ENCODE assay signal across 18 cellular contexts in genomic region chr7:106061301-106061979, GRCh38. TPM values are rescaled to one million over a fixed set of nuclear protein-coding genes. Genes with fewer than 3 reads are reported as not detected.
DNase-seq lines count a peak whose midpoint lies in the region; ATAC-seq, FAIRE-seq and TF ChIP-seq lines count a peak whose summit lies in the region.
"Had no signal": no experiment of that assay in that cellular context is flagged by ENCODE, and none has a peak within 500 bp of the region (broad histone marks: within the 10 kb centered on the region; RNA-seq: fewer than 3 reads in every experiment).

No MANE protein-coding gene starts in this region.

- ATAC-seq in GM21390 (IDR thresholded peaks at IDR 0.05; ENCODE audit: unreplicated experiment), result peak; percentile 37
- peak; percentile 45 for ATAC-seq in HG03439 (IDR thresholded peaks at IDR 0.05; ENCODE audit: unreplicated experiment)
- no peak for ATAC-seq in activated T-cell treated with anti-CD3 and anti-CD28 coated beads, Interleukin-2, amount 50 U/mL, for 4 hours
- no peak for ATAC-seq in GM18861 (IDR thresholded peaks at IDR 0.05; ENCODE audit: unreplicated experiment)
- ATAC-seq: gastrocnemius medialis, psoas muscle had no signal

- H3T11ph ChIP-seq in H9 (ENCODE audit: low read length), result no peak overlapping the region

- H3K36me3 ChIP-seq in H1 (ENCODE audit: control insufficient read depth in 2 of 4, insufficient read depth in 4 of 4, low read length in 3 of 4), result no peaks in the 10 kb centered on the region
- H3K36me3 ChIP-seq: BE2C, gastrocnemius medialis, thoracic aorta had no signal

- no peak overlapping the region for H2BK20ac ChIP-seq in H1 (ENCODE audit: low read length)
- H2BK20ac ChIP-seq in H9 (ENCODE audit: low read depth, low read length, poor library complexity, severe bottlenecking), result no peak overlapping the region

- H3K27me3 Mint-ChIP-seq in activated T-cell treated with anti-CD3 and anti-CD28 coated beads, Interleukin-2, amount 50 U/mL, for 4 hours (ENCODE audit: low read depth), result no peaks in the 10 kb centered on the region
- peaks cover 5% of the 10 kb centered on the region for H3K27me3 Mint-ChIP-seq in H9 (ENCODE audit: low read depth)
- H3K27me3 Mint-ChIP-seq: activated CD4-positive, alpha-beta memory T cell treated with anti-CD3 and anti-CD28 coated beads, Interleukin-2, amount 10 ng/mL, durations not matched to agents 7 days and 5 days; activated naive CD8-positive, alpha-beta T cell treated with anti-CD3 and anti-CD28 coated beads, Interleukin-2, amount 10 ng/mL, durations not matched to agents 7 days and 5 days had no signal

- H3K27ac ChIP-seq in H1 (ENCODE audit: low read depth, low read length), result no peak overlapping the region
- H3K27ac ChIP-seq in H9 (ENCODE audit: insufficient read length, low read depth, low read length), result no peak overlapping the region
- H3K27ac ChIP-seq: gastrocnemius medialis, psoas muscle, thoracic aorta had no signal

- H2BK15ac ChIP-seq in H1 (ENCODE audit: low read length) (no peak overlapping the region), H9 (ENCODE audit: low read depth, low read length) (no peak overlapping the region)

- H2BK5ac ChIP-seq in H1 (ENCODE audit: low read depth, low read length) (peak overlapping the region; percentile 66; the same call in 1 of the 2 replicates), H9 (ENCODE audit: insufficient read length, low read length) (no peak overlapping the region)

- TF ChIP-seq EP300 in H1 (IDR thresholded peaks at IDR 0.05; ENCODE audit: borderline replicate concordance in 1 of 2, low read depth in 2 of 2, low read length in 2 of 2), result no peak

- H3K9ac ChIP-seq in H1 (replicated peaks in 1 of 4; ENCODE audit: extremely low read depth in 1 of 4, low read depth in 3 of 4, low read length in 3 of 4) (no peak overlapping the region), H9 (ENCODE audit: extremely low read depth, insufficient read length, low read length) (no peak overlapping the region)
- H3K9ac ChIP-seq: SK-N-SH had no signal

- H3K79me2 ChIP-seq in H1 (ENCODE audit: control insufficient read depth in 1 of 2, insufficient read depth in 2 of 2, low read length in 2 of 2), result no peaks in the 10 kb centered on the region
- H3K79me2 ChIP-seq in H9 (ENCODE audit: insufficient read depth, low read length), result no peaks in the 10 kb centered on the region

- H3K23me2 ChIP-seq in H1 (ENCODE audit: low read depth, low read length) (no peaks in the 10 kb centered on the region), H9 (ENCODE audit: insufficient read length, low read depth, low read length, poor library complexity, severe bottlenecking) (no peaks in the 10 kb centered on the region)

- CTCF ChIA-PET in H1 (lab: Charles Lee; ENCODE audit: partially characterized antibody), result interaction anchor here (0.7 to 13.0 kb wide), 7 partner anchors 11 to 115 kb away, joined by 3 to 154 read pairs (median 3); no protein-coding TSS in a partner anchor

- peaks cover 0 to 8% (median 0%) of the 10 kb centered on the region in 4 experiments; a peak in 1 of 7 replicates for H3K4me1 ChIP-seq in H1 (replicated peaks in 1 of 4; ENCODE audit: control insufficient read depth in 3 of 4, insufficient read depth in 4 of 4, low read length in 3 of 4)
- no peaks in the 10 kb centered on the region for H3K4me1 ChIP-seq in H9 (ENCODE audit: insufficient read depth, low read length)

- no peak for TF ChIP-seq POLR2A in H1 (IDR thresholded peaks at IDR 0.05; ENCODE audit: control extremely low read depth in 1 of 2, low read depth in 2 of 2, low read length in 2 of 2)

- H3K4ac ChIP-seq in H1 (replicated peaks; ENCODE audit: insufficient read length, low read depth, low read length) (no peak overlapping the region), H9 (ENCODE audit: low read depth, low read length) (no peak overlapping the region)

- H3K79me1 ChIP-seq in H1 (ENCODE audit: low read depth, low read length), result no peaks in the 10 kb centered on the region
- no peaks in the 10 kb centered on the region for H3K79me1 ChIP-seq in H9 (ENCODE audit: insufficient read depth, low read depth, low read length, poor library complexity, severe bottlenecking)

- in situ Hi-C loops in GM13977 (cut with MboI; ENCODE audit: low pct_unique_long_range_greater_than_20kb, low sequenced_read_pairs, unreplicated experiment), result loop anchor here (25.0 kb wide), 1 partner anchor 401 kb away; no protein-coding TSS in a partner anchor

- TF ChIP-seq RAD21 in H1 (IDR thresholded peaks at IDR 0.05 in 1 of 2, conservative IDR thresholded peaks at IDR 0.05 in 1 of 2; ENCODE audit: low read depth in 2 of 2, low read length in 2 of 2), result no peak

- no peak overlapping the region for H3K4me2 ChIP-seq in H1 (ENCODE audit: insufficient read depth in 1 of 2, low read depth in 2 of 2, low read length in 2 of 2)
- no peak overlapping the region for H3K4me2 ChIP-seq in H9 (ENCODE audit: insufficient read depth, insufficient read length, low read length)
- H3K4me2 ChIP-seq: SK-N-SH had no signal

- H3K23ac ChIP-seq in H1 (ENCODE audit: insufficient read length), result no peak overlapping the region
- H3K23ac ChIP-seq in H9 (ENCODE audit: insufficient read length, low read depth, low read length), result no peak overlapping the region

- H3K27ac Mint-ChIP-seq in H9, result 0 out of 7 replicates have a peak overlapping the region, but pooled peaks of 1 of the 3 experiments have one; percentile 16
- H3K27ac Mint-ChIP-seq: activated CD4-positive, alpha-beta memory T cell treated with anti-CD3 and anti-CD28 coated beads, Interleukin-2, amount 10 ng/mL, durations not matched to agents 7 days and 5 days had no signal

- DNase-seq in GM13977 (ENCODE audit: low spot score), result peak; percentile 54
- DNase-seq in H1 (ENCODE audit: low read depth in 1 of 2, low spot score in 2 of 2), result no peak
- no peak for DNase-seq in activated T-cell treated with anti-CD3 and anti-CD28 coated beads, Interleukin-2, amount 50 U/mL, for 4 hours
- no peak for DNase-seq in H9
- DNase-seq in SK-N-DZ (ENCODE audit: low spot score), result no peak
- DNase-seq: activated naive CD8-positive, alpha-beta T cell treated with anti-CD3 and anti-CD28 coated beads, Interleukin-2, amount 10 ng/mL, durations not matched to agents 7 days and 5 days; BE2C; cortex of kidney; gastrocnemius medialis; KG1; psoas muscle; SK-N-SH had no signal

- no peak overlapping the region for H2AFZ ChIP-seq in H1 (ENCODE audit: low read length)
- no peak overlapping the region for H2AFZ ChIP-seq in H9 (ENCODE audit: low read length)

- H3K9me3 ChIP-seq in H1 (ENCODE audit: insufficient read depth in 2 of 2, low read depth in 1 of 2, low read length in 1 of 2), result peaks cover 4 to 5% of the 10 kb centered on the region in 2 experiments; a peak in 2 of 4 replicates
- H3K9me3 ChIP-seq in H9 (ENCODE audit: control insufficient read depth, low read depth, low read length), result no peaks in the 10 kb centered on the region
- H3K9me3 ChIP-seq: BE2C, gastrocnemius medialis, psoas muscle, SK-N-SH, thoracic aorta had no signal

- H2AK5ac ChIP-seq in H1 (ENCODE audit: low read depth, low read length) (no peak overlapping the region), H9 (ENCODE audit: insufficient read length, low read length) (no peak overlapping the region)

- H3K36me3 Mint-ChIP-seq in activated T-cell treated with anti-CD3 and anti-CD28 coated beads, Interleukin-2, amount 50 U/mL, for 4 hours (ENCODE audit: insufficient read depth), result no peaks in the 10 kb centered on the region
- peaks cover 0 to 7% (median 0%) of the 10 kb centered on the region in 3 experiments; a peak in 4 of 7 replicates for H3K36me3 Mint-ChIP-seq in H9 (ENCODE audit: insufficient read depth in 1 of 3, low read depth in 3 of 3)
- H3K36me3 Mint-ChIP-seq: activated naive CD8-positive, alpha-beta T cell treated with anti-CD3 and anti-CD28 coated beads, Interleukin-2, amount 10 ng/mL, durations not matched to agents 7 days and 5 days had no signal

- H3K4me3 Mint-ChIP-seq in activated T-cell treated with anti-CD3 and anti-CD28 coated beads, Interleukin-2, amount 50 U/mL, for 4 hours, result no peak overlapping the region
- H3K4me3 Mint-ChIP-seq in H9, result no peak overlapping the region
- H3K4me3 Mint-ChIP-seq: activated CD4-positive, alpha-beta memory T cell treated with anti-CD3 and anti-CD28 coated beads, Interleukin-2, amount 10 ng/mL, durations not matched to agents 7 days and 5 days; activated naive CD8-positive, alpha-beta T cell treated with anti-CD3 and anti-CD28 coated beads, Interleukin-2, amount 10 ng/mL, durations not matched to agents 7 days and 5 days had no signal

- H4K20me1 ChIP-seq in H1 (replicated peaks in 1 of 2; ENCODE audit: control insufficient read depth in 1 of 2, insufficient read depth in 2 of 2, low read length in 2 of 2), result no peaks in the 10 kb centered on the region
- H4K20me1 ChIP-seq in H9 (ENCODE audit: control insufficient read depth, insufficient read depth, insufficient read length), result no peaks in the 10 kb centered on the region

- H3K27me3 ChIP-seq in H1 (replicated peaks in 1 of 4; ENCODE audit: control insufficient read depth in 3 of 4, extremely low read depth in 1 of 4, insufficient read depth in 3 of 4, low read length in 3 of 4) (no peaks in the 10 kb centered on the region), H9 (ENCODE audit: insufficient read depth, low read length) (no peaks in the 10 kb centered on the region)
- H3K27me3 ChIP-seq: BE2C, gastrocnemius medialis had no signal

- H3K18ac ChIP-seq in H1 (ENCODE audit: extremely low read depth, low read length) (no peak overlapping the region), H9 (ENCODE audit: insufficient read length, low read depth, low read length) (no peak overlapping the region)

- no peak for FAIRE-seq in H1 (lab: Jason Lieb, UNC)
- FAIRE-seq: G401.6 had no signal

- H4K5ac ChIP-seq in H1 (ENCODE audit: insufficient read length, low read depth, low read length) (no peak overlapping the region), H9 (ENCODE audit: insufficient read length, low read depth, low read length) (no peak overlapping the region)

- H4K91ac ChIP-seq in H1 (replicated peaks; ENCODE audit: insufficient read length, low read length) (peak overlapping the region; percentile 44), H9 (ENCODE audit: insufficient read length, low read depth, low read length) (no peak overlapping the region)

- H4K8ac ChIP-seq in H1 (ENCODE audit: extremely low read depth, insufficient read depth, low read length), result no peak overlapping the region; the same call in 1 of the 2 replicates
- H4K8ac ChIP-seq in H9 (replicated peaks; ENCODE audit: insufficient read length, low read depth, low read length), result no peak overlapping the region

- POLR2A ChIA-PET in H1 (lab: Charles Lee; ENCODE audit: partially characterized antibody), result no interaction called here

- WGBS in H1 (ENCODE audit: extremely low coverage in 1 of 2, insufficient coverage in 1 of 2, insufficient read length in 1 of 2, insufficient replicate concordance in 2 of 2, low coverage in 1 of 2, low lambda C conversion rate in 2 of 2, missing lambda C conversion rate in 1 of 2), 2 experiments, result 93% methylated on average over 9 of the region's 9 CpGs; no CpG with 5 or more reads in 1 of the 2 experiments
- WGBS in H9 (ENCODE audit: extremely low coverage, insufficient read length, low lambda C conversion rate), result no CpG with 5 or more reads among the region's 9 CpGs

- H2BK12ac ChIP-seq in H1 (ENCODE audit: low read depth, low read length) (no peak overlapping the region), H9 (ENCODE audit: insufficient read length, low read depth, low read length) (no peak overlapping the region)

- no peak for TF ChIP-seq CTCF in GM13977 (IDR thresholded peaks at IDR 0.05; ENCODE audit: extremely low read depth, insufficient read depth, missing control alignments)
- no peak for TF ChIP-seq CTCF in H1 (IDR thresholded peaks at IDR 0.05; ENCODE audit: control extremely low read depth in 1 of 3, insufficient read depth in 1 of 3, low read depth in 1 of 3, low read length in 3 of 3)
- no peak for TF ChIP-seq CTCF in H9 (conservative IDR thresholded peaks at IDR 0.05)

- H2BK120ac ChIP-seq in H1 (replicated peaks; ENCODE audit: low read depth, low read length), result no peak overlapping the region
- H2BK120ac ChIP-seq in H9 (ENCODE audit: low read depth, low read length, poor library complexity, severe bottlenecking), result no peak overlapping the region

- peaks cover 38% of the 10 kb centered on the region for H3K4me1 Mint-ChIP-seq in activated T-cell treated with anti-CD3 and anti-CD28 coated beads, Interleukin-2, amount 50 U/mL, for 4 hours (ENCODE audit: low read depth)
- peaks cover 15 to 25% of the 10 kb centered on the region in 2 experiments for H3K4me1 Mint-ChIP-seq in H9

- no peak overlapping the region for H3K4me3 ChIP-seq in H1 (ENCODE audit: extremely low read depth in 1 of 4, insufficient read depth in 2 of 4, low read depth in 3 of 4, low read length in 4 of 4)
- H3K4me3 ChIP-seq: gastrocnemius medialis, psoas muscle, thoracic aorta had no signal

- no peaks in the 10 kb centered on the region for H3K9me3 Mint-ChIP-seq in activated T-cell treated with anti-CD3 and anti-CD28 coated beads, Interleukin-2, amount 50 U/mL, for 4 hours
- peaks cover 9 to 10% of the 10 kb centered on the region in 2 experiments for H3K9me3 Mint-ChIP-seq in H9
- H3K9me3 Mint-ChIP-seq: activated CD4-positive, alpha-beta memory T cell treated with anti-CD3 and anti-CD28 coated beads, Interleukin-2, amount 10 ng/mL, durations not matched to agents 7 days and 5 days; activated naive CD8-positive, alpha-beta T cell treated with anti-CD3 and anti-CD28 coated beads, Interleukin-2, amount 10 ng/mL, durations not matched to agents 7 days and 5 days had no signal

- no peak overlapping the region for H3K14ac ChIP-seq in H1 (ENCODE audit: insufficient read length)
- H3K14ac ChIP-seq in H9 (ENCODE audit: insufficient read depth, low read length), result no peak overlapping the region

- H3K56ac ChIP-seq in H1 (replicated peaks; ENCODE audit: insufficient read length, low read depth, low read length), result no peak overlapping the region
- H3K56ac ChIP-seq in H9 (ENCODE audit: insufficient read length, low read depth, low read length), result no peak overlapping the region

RNA-seq across cellular contexts. Expression of gene SYPL1, which starts 50.7 kb away (rescaled TPM):
- total RNA-seq in H1 (2021; fragmentation: NEBNext Ultra II Directional; extraction: Animal tissue kit (Norgen Biotek cat#: 25700)), result 56.1 and 57.7 TPM in 2 replicates
- polyA plus RNA-seq in H1 (2011; rRNA removed), result 27.2 and 44.9 TPM in 2 replicates
- polyA plus RNA-seq in H1 (2011; cell fraction: cytosol; rRNA removed), result 36.9 TPM
- polyA plus RNA-seq in H1 (2011; cell fraction: nucleus; rRNA removed), result 10.4 TPM
- 33.8 to 44.8 TPM (median 39.5 TPM) in 4 replicates for polyA plus RNA-seq in H1 (2012, experiment 1 of 2)
- polyA plus RNA-seq in H1 (2012, experiment 2 of 2), result 23.3 TPM
- polyA plus RNA-seq in H1 (2013, experiment 1 of 2), result 57.6 TPM
- 64.2 TPM for polyA plus RNA-seq in H1 (2013, experiment 2 of 2)
- 44.6 and 67.0 TPM in 2 replicates for polyA minus RNA-seq in H1 (2011; rRNA and poly(A)+ RNA removed)
- 18.1 TPM for polyA minus RNA-seq in H1 (2011; cell fraction: cytosol; rRNA and poly(A)+ RNA removed)
- polyA minus RNA-seq in H1 (2011; cell fraction: nucleus; rRNA and poly(A)+ RNA removed), result 25.6 TPM
- 10 to 100 TPM; 20.0 to 24.1 (median 21.5) TPM for total RNA-seq in activated T-cell treated with anti-CD3 and anti-CD28 coated beads, Interleukin-2, amount 50 U/mL, for 4 hours
- 39.2 and 41.9 TPM in 2 replicates for total RNA-seq in H9 (2021)
- polyA plus RNA-seq in SK-N-DZ (2014; cell fraction: cytosol; rRNA removed), result 14.6 and 15.3 TPM in 2 replicates
- 11.6 and 12.3 TPM in 2 replicates for polyA plus RNA-seq in SK-N-DZ (2014; cell fraction: nucleus; rRNA removed)

Comparison
In these comparisons a context has a peak if more than half of its experiments do, and no peak if none do; other contexts are left out.
1. ATAC-seq: peak in GM21390 (single experiment) and HG03439 (single experiment); none in activated T-cell treated with anti-CD3 and anti-CD28 coated beads, Interleukin-2, amount 50 U/mL, for 4 hours (0 of 2) and GM18861 (single experiment).